Comparison of ENCODE assay signal across 16 cellular contexts in the genomic region with DNA sequence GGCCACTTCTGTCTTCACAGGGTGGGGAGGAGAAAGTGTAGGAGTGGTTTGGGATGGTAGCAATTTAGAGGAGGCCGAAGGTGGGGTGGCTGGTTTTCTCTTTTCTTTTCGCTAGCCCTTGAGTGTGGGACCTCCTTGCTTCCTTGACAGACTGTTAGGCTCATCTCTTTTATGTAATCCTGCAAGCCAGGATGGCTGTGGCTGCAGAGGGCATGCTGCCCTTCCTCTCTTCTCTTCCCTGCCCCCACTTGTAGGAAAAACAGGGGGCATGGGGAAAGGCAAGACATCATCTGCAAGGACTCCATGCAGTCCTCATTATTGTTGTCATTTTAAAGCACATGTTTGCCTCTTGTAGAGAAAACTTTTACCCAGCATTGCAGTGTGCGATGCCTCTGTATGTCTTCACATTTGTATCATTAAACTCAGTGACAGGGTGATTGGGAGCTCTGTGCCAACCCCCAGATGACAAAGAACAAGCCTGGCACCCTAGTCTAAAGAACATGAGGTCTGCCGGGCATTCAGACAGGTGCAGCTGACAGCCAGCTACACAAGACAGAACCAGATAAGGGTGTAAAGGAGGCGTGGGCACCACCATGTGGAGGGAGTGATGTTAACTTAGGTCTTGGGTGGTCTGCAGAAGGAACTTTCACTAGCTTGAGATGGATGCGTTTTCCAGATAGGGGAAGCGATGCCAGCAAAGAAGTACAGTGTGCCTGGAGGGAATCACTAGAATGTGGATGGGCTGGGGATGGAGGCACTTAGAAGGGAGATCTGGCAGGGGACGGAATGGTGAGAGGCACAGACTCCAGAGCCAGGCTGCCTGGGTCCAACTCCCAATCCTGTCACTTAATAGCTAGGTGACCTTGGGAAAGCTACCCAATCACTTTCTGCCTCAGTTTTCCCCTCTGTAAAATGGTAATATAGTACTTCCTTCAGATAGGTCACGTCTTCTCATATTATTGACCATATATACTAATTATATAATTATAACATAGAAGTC.
DNase-seq lines count a peak whose midpoint lies in the region; ATAC-seq and TF ChIP-seq lines count a peak whose summit lies in the region.
"Had no signal": no experiment of that assay in that cellular context is flagged by ENCODE, and none has a peak within 500 bp of the region (broad histone marks: within the 10 kb centered on the region; RNA-seq: fewer than 3 reads in every experiment).

No MANE protein-coding gene starts in this region.

- DNase-seq in NCI-H748 (lab: John Stamatoyannopoulos, UW; ENCODE audit: unreplicated experiment) (peak; percentile 36), NCI-H748 treated with DMSO at 0.1 percent for 48 hours (lab: John Stamatoyannopoulos, UW) (no peak), left ventricle myocardium inferior (peak; percentile 41), retina (peak; percentile 41), foreskin melanocyte (no peak)
- DNase-seq: activated CD4-positive, alpha-beta T cell treated with anti-CD3 and anti-CD28 coated beads, Interleukin-2, amount 50 U/mL, for 4 hours; DMS79 treated with DMSO at 0.1 percent for 48 hours; KG1; naive thymus-derived CD4-positive, alpha-beta T cell; PC-3; uterus had no signal

- no peaks in the 10 kb centered on the region for H3K9me2 ChIP-seq in OCI-LY1 (ENCODE audit: low read depth, low read length)

- no peaks in the 10 kb centered on the region for H3F3A ChIP-seq in OCI-LY1 (ENCODE audit: insufficient read depth, low read length)

- H3K4me3 ChIP-seq in OCI-LY1 (ENCODE audit: low read depth, low read length, poor library complexity, severe bottlenecking) (no peak overlapping the region), left ventricle myocardium inferior (peak overlapping the region; percentile 9)
- H3K4me3 ChIP-seq: A549, uterus had no signal

- no peaks in the 10 kb centered on the region for H3K9me3 ChIP-seq in OCI-LY1 (ENCODE audit: low read length)
- H3K9me3 ChIP-seq in left ventricle myocardium inferior (replicated peaks), result no peaks in the 10 kb centered on the region
- H3K9me3 ChIP-seq: A549, uterus had no signal

- H3K4me2 ChIP-seq in OCI-LY1 (ENCODE audit: low read length), result no peak overlapping the region
- H3K4me2 ChIP-seq: A549 had no signal

- no peak overlapping the region for H3K27ac ChIP-seq in OCI-LY1 (ENCODE audit: low read depth, low read length, poor library complexity, severe bottlenecking)
- H3K27ac ChIP-seq in left ventricle myocardium inferior (replicated peaks), result peak overlapping the region; percentile 82
- H3K27ac ChIP-seq: A549, HL-60, uterus had no signal

- H3K79me2 ChIP-seq in OCI-LY1 (ENCODE audit: insufficient read depth, low read length), result no peaks in the 10 kb centered on the region

- H3K9ac ChIP-seq in OCI-LY1 (ENCODE audit: low read length), result no peak overlapping the region

- intact Hi-C loops in left ventricle myocardium inferior (cut with micrococcal nuclease), result no loop called here

- H3K36me3 ChIP-seq in OCI-LY1 (ENCODE audit: insufficient read depth, low read length), result no peaks in the 10 kb centered on the region
- no peaks in the 10 kb centered on the region for H3K36me3 ChIP-seq in left ventricle myocardium inferior
- H3K36me3 ChIP-seq: uterus had no signal

- TF ChIP-seq CTCF in OCI-LY1 (IDR thresholded peaks at IDR 0.05; ENCODE audit: low read length) (peak; percentile 6; the same call in 1 of the 2 replicates), left ventricle myocardium inferior (IDR thresholded peaks at IDR 0.05; ENCODE audit: borderline replicate concordance) (peak; percentile 44)

- H3K27me3 ChIP-seq in OCI-LY1 (ENCODE audit: insufficient read depth, low read length) (no peaks in the 10 kb centered on the region), left ventricle myocardium inferior (ENCODE audit: low read depth) (no peaks in the 10 kb centered on the region)
- H3K27me3 ChIP-seq: uterus had no signal

- H4K20me1 ChIP-seq in OCI-LY1 (ENCODE audit: insufficient read depth, low read length), result no peaks in the 10 kb centered on the region

- no peak overlapping the region for H2AFZ ChIP-seq in OCI-LY1 (ENCODE audit: low read length)

- ATAC-seq in GM19397 (IDR thresholded peaks at IDR 0.05; ENCODE audit: unreplicated experiment) (no peak), GM21447 (IDR thresholded peaks at IDR 0.05; ENCODE audit: unreplicated experiment) (no peak)
- ATAC-seq: A549; naive thymus-derived CD4-positive, alpha-beta T cell; PC-3 had no signal

- H3K4me1 ChIP-seq in OCI-LY1 (ENCODE audit: insufficient read depth, low read length, severe bottlenecking) (no peaks in the 10 kb centered on the region), left ventricle myocardium inferior (peaks cover 64% of the 10 kb centered on the region)
- H3K4me1 ChIP-seq: A549, uterus had no signal

Comparison
In these comparisons a context has a peak if more than half of its experiments do, and no peak if none do; other contexts are left out.
1. DNase-seq: peak in NCI-H748 (single experiment), left ventricle myocardium inferior (single experiment) and retina (single experiment); none in NCI-H748 treated with DMSO at 0.1 percent for 48 hours (single experiment) and foreskin melanocyte (single experiment).